ENCODE assay signal across 19 cellular contexts in genomic region chr1:226579781-226580323, GRCh38. TPM values are rescaled to one million over a fixed set of nuclear protein-coding genes. Genes with fewer than 3 reads are reported as not detected.
DNase-seq lines count a peak whose midpoint lies in the region; ATAC-seq and TF ChIP-seq lines count a peak whose summit lies in the region.
"Had no signal": no experiment of that assay in that cellular context is flagged by ENCODE, and none has a peak within 500 bp of the region (broad histone marks: within the 10 kb centered on the region; RNA-seq: fewer than 3 reads in every experiment).

No MANE protein-coding gene starts in this region.

- peak; percentile 38 for DNase-seq in CMK (ENCODE audit: low read depth)
- DNase-seq in mesendoderm, result peak; percentile 30
- DNase-seq in spleen, result peak; percentile 28
- no peak for DNase-seq in activated CD8-positive, alpha-beta memory T cell treated with anti-CD3 and anti-CD28 coated beads, Interleukin-2, amount 50 U/mL, for 48 hours
- no peak for DNase-seq in 8988T
- DNase-seq: C1 segment of cervical spinal cord; CD4-positive, alpha-beta memory T cell; DMS 273 treated with DMSO at 0.1 percent for 48 hours; DMS53; DMS79 treated with DMSO at 0.1 percent for 48 hours; GF-D8; GOT3 had no signal

- intact Hi-C loops in spleen (cut with DNase I; ENCODE audit: low total_unique reads), result no loop called here

- H3K36me3 ChIP-seq in HEK293 (ENCODE audit: control insufficient read depth in 2 of 2, insufficient read depth in 1 of 2, low read length in 2 of 2) (no peaks in the 10 kb centered on the region), mesendoderm (ENCODE audit: control insufficient read depth, insufficient read depth, low read length) (no peaks in the 10 kb centered on the region), spleen (no peaks in the 10 kb centered on the region)
- H3K36me3 ChIP-seq: HAP-1 had no signal

- H4K5ac ChIP-seq in mesendoderm (ENCODE audit: low read length), result no peak overlapping the region

- no peaks in the 10 kb centered on the region for H3K9me3 ChIP-seq in HEK293 (ENCODE audit: control insufficient read depth, insufficient read depth, low read depth, low read length)
- no peaks in the 10 kb centered on the region for H3K9me3 ChIP-seq in spleen
- H3K9me3 ChIP-seq: HAP-1 had no signal

- TF ChIP-seq CTCF in HEK293 (tag by site-specific recombination; IDR thresholded peaks at IDR 0.05), result no peak
- no peak for TF ChIP-seq CTCF in spleen (IDR thresholded peaks at IDR 0.05 in 8 of 11, conservative IDR thresholded peaks at IDR 0.05 in 3 of 11)

- no peak overlapping the region for H2BK15ac ChIP-seq in mesendoderm (replicated peaks; ENCODE audit: low read depth)

- no CpG with 5 or more reads among the region's 6 CpGs for WGBS in mesendoderm (ENCODE audit: extremely low coverage, insufficient coverage, low lambda C conversion rate)
- 87 to 97% (median 91%) methylated on average over 6 of the region's 6 CpGs for WGBS in spleen, 5 donors

- H4K8ac ChIP-seq in mesendoderm (ENCODE audit: low read depth, low read length), result no peak overlapping the region

- H3K79me1 ChIP-seq in mesendoderm (ENCODE audit: low read length), result no peaks in the 10 kb centered on the region

- H3K27me3 ChIP-seq in mesendoderm (ENCODE audit: insufficient read depth, low read length, poor library complexity) (no peaks in the 10 kb centered on the region), spleen (replicated peaks in 1 of 7) (no peaks in the 10 kb centered on the region)

- H2BK120ac ChIP-seq in mesendoderm (ENCODE audit: low read depth, low read length), result no peak overlapping the region

- H3K9ac ChIP-seq in mesendoderm (ENCODE audit: low read length), result no peak overlapping the region

- H2AK5ac ChIP-seq in mesendoderm (ENCODE audit: low read length), result no peak overlapping the region

- CTCF ChIA-PET in HEK293 (lab: Yijun Ruan, JAX), result interaction anchor here (1.3 to 2.7 kb wide), 2 partner anchors 9 to 29 kb away, joined by 3 to 17 read pairs; no protein-coding TSS in a partner anchor

- H3K4me3 ChIP-seq in HEK293 (ENCODE audit: low read depth, low read length) (no peak overlapping the region), mesendoderm (ENCODE audit: low read length) (no peak overlapping the region), spleen (no peak overlapping the region)
- H3K4me3 ChIP-seq: HAP-1 had no signal

- TF ChIP-seq POLR2A in spleen (IDR thresholded peaks at IDR 0.05), result no peak

- H3K56ac ChIP-seq in mesendoderm (ENCODE audit: low read length), result no peak overlapping the region

- H3K18ac ChIP-seq in mesendoderm (ENCODE audit: low read length), result no peak overlapping the region

- H3K4me2 ChIP-seq in mesendoderm (ENCODE audit: low read length), result no peak overlapping the region

- POLR2A ChIA-PET in HEK293 (lab: Yijun Ruan, JAX), result no interaction called here

- no peak overlapping the region for H3K4ac ChIP-seq in mesendoderm (ENCODE audit: low read depth, low read length)

- H3K79me2 ChIP-seq in mesendoderm (ENCODE audit: control insufficient read depth, insufficient read depth, low read length), result no peaks in the 10 kb centered on the region

- H3K27ac ChIP-seq in HEK293 (ENCODE audit: extremely low read depth, low read depth, low read length), result no peak overlapping the region
- no peak overlapping the region for H3K27ac ChIP-seq in mesendoderm (ENCODE audit: low read depth, low read length)
- no peak overlapping the region for H3K27ac ChIP-seq in spleen

- ATAC-seq in GM18867 (IDR thresholded peaks at IDR 0.05; ENCODE audit: unreplicated experiment), result no peak

- H3K4me1 ChIP-seq in HEK293 (ENCODE audit: control insufficient read depth, insufficient read depth, low read length) (peaks cover 3% of the 10 kb centered on the region), mesendoderm (ENCODE audit: control insufficient read depth, low read depth, low read length) (no peaks in the 10 kb centered on the region), spleen (no peaks in the 10 kb centered on the region)
- H3K4me1 ChIP-seq: HAP-1 had no signal

- H3K23ac ChIP-seq in mesendoderm (ENCODE audit: low read length), result no peak overlapping the region

- no peak overlapping the region for H2BK5ac ChIP-seq in mesendoderm (ENCODE audit: low read length)

TF ChIP-seq in HEK293, 187 proteins besides CTCF, POLR2A, EP300 and RAD21:
- TF ChIP-seq EGR2 (tag by site-specific recombination; IDR thresholded peaks at IDR 0.05; ENCODE audit: low read depth), result peak; percentile 99
- TF ChIP-seq ZNF791 (tag by site-specific recombination; IDR thresholded peaks at IDR 0.05), result no peak
- TF ChIP-seq ZFHX2 (tag by site-specific recombination; conservative IDR thresholded peaks at IDR 0.05), result peak; percentile 99
TF ChIP-seq in HEK293: peak in this region for 2.

RNA-seq across cellular contexts. Expression of gene STUM, which starts 31.3 kb away (rescaled TPM):
- 0.25 TPM for polyA plus RNA-seq in mesendoderm (2013, experiment 1 of 2)
- 0.22 TPM for polyA plus RNA-seq in mesendoderm (2013, experiment 2 of 2)
- total RNA-seq in spleen, result 1 to 10 TPM in 1 of 7 donors, under 1 TPM in 6; 0.22 to 2.8 (median 0.51) TPM
- under 1 TPM; 0.11 to 0.53 (median 0.45) TPM for polyA plus RNA-seq in spleen
- total RNA-seq: A172; CD4-positive, alpha-beta memory T cell; Daoy; G401 had no signal
- polyA plus RNA-seq: BJ had no signal

Comparison
In these comparisons a context has a peak if more than half of its experiments do, and no peak if none do; other contexts are left out.
1. DNase-seq: peak in CMK (single experiment), mesendoderm (single experiment) and spleen (single experiment); none in activated CD8-positive, alpha-beta memory T cell treated with anti-CD3 and anti-CD28 coated beads, Interleukin-2, amount 50 U/mL, for 48 hours (single experiment) and 8988T (single experiment).